13 cellular contexts compared by ENCODE assay signal in genomic region chr2:106189325-106189724, GRCh38. TPM values are rescaled to one million over a fixed set of nuclear protein-coding genes. Genes with fewer than 3 reads are reported as not detected.
DNase-seq lines count a peak whose midpoint lies in the region; ATAC-seq and TF ChIP-seq lines count a peak whose summit lies in the region.
"Had no signal": no experiment of that assay in that cellular context is flagged by ENCODE, and none has a peak within 500 bp of the region (broad histone marks: within the 10 kb centered on the region; RNA-seq: fewer than 3 reads in every experiment).

No MANE protein-coding gene starts in this region.

- H3K27ac ChIP-seq in HL-60 (replicated peaks), result peak overlapping the region; percentile 51
- H3K27ac ChIP-seq in neutrophil, result peak overlapping the region; percentile 84
- no peak overlapping the region for H3K27ac ChIP-seq in osteoblast (ENCODE audit: low read depth, low read length)

- no peak for TF ChIP-seq CTCF in HL-60 (IDR thresholded peaks at IDR 0.05; ENCODE audit: insufficient read depth, low read length)
- no peak for TF ChIP-seq CTCF in neutrophil (IDR thresholded peaks at IDR 0.05)
- TF ChIP-seq CTCF in osteoblast (IDR thresholded peaks at IDR 0.05; ENCODE audit: extremely low read depth, low read depth, low read length), result no peak

- CTCF ChIA-PET in activated CD8-positive, alpha-beta T cell treated with anti-CD3 and anti-CD28 coated beads, Interleukin-2, amount 10 ng/mL, durations not matched to agents 7 days and 5 days (lab: Charles Lee), result no interaction called here

- H3K27me3 ChIP-seq in HL-60 (ENCODE audit: insufficient read depth, poor library complexity, severe bottlenecking) (no peaks in the 10 kb centered on the region), neutrophil (no peaks in the 10 kb centered on the region), osteoblast (ENCODE audit: insufficient read depth, low read length) (no peaks in the 10 kb centered on the region)

- DNase-seq in T-helper 1 cell (no peak), HL-60 (ENCODE audit: low read depth in 1 of 2, low spot score in 1 of 2) (peak in 1 of 2 experiments; percentile 53), osteoblast (ENCODE audit: insufficient read length, low spot score, missing footprints) (no peak), SW480 (ENCODE audit: low spot score) (no peak)
- DNase-seq in activated CD8-positive, alpha-beta T cell treated with anti-CD3 and anti-CD28 coated beads, Interleukin-2, amount 10 ng/mL, durations not matched to agents 7 days and 5 days, result no peak
- DNase-seq: activated T-cell treated with anti-CD3 and anti-CD28 coated beads, Interleukin-2, amount 50 U/mL, for 4 hours; DMS79; hippocampal formation; NCI-H187 treated with DMSO at 0.1 percent for 48 hours had no signal

- H3K36me3 ChIP-seq in neutrophil, result no peaks in the 10 kb centered on the region
- no peaks in the 10 kb centered on the region for H3K36me3 ChIP-seq in osteoblast (ENCODE audit: insufficient read depth, low read length)

- no peak for ATAC-seq in activated CD8-positive, alpha-beta T cell treated with anti-CD3 and anti-CD28 coated beads, Interleukin-2, amount 10 ng/mL, durations not matched to agents 7 days and 5 days
- no peak for ATAC-seq in GM21447 (IDR thresholded peaks at IDR 0.05; ENCODE audit: unreplicated experiment)
- ATAC-seq: activated T-cell treated with anti-CD3 and anti-CD28 coated beads, Interleukin-2, amount 50 U/mL, for 4 hours had no signal

- H3K9me3 Mint-ChIP-seq in T-helper 1 cell treated with Interleukin-12 subunit alpha and Interleukin-12 subunit beta and Interleukin-4 antibody, amounts not matched to agents 30 μg/mL and 1 μg/mL, for 36 hours, result no peaks in the 10 kb centered on the region
- H3K9me3 Mint-ChIP-seq in activated CD8-positive, alpha-beta T cell treated with anti-CD3 and anti-CD28 coated beads, Interleukin-2, amount 10 ng/mL, durations not matched to agents 7 days and 5 days (ENCODE audit: insufficient read depth), result no peaks in the 10 kb centered on the region
- H3K9me3 Mint-ChIP-seq: activated T-cell treated with anti-CD3 and anti-CD28 coated beads, Interleukin-2, amount 50 U/mL, for 4 hours had no signal

- no peak overlapping the region for H3K4me3 Mint-ChIP-seq in T-helper 1 cell treated with Interleukin-12 subunit alpha and Interleukin-12 subunit beta and Interleukin-4 antibody, amounts not matched to agents 30 μg/mL and 1 μg/mL, for 36 hours
- no peak overlapping the region for H3K4me3 Mint-ChIP-seq in activated CD8-positive, alpha-beta T cell treated with anti-CD3 and anti-CD28 coated beads, Interleukin-2, amount 10 ng/mL, durations not matched to agents 7 days and 5 days

- H2AFZ ChIP-seq in osteoblast (ENCODE audit: low read length), result no peak overlapping the region

- POLR2A ChIA-PET in activated CD8-positive, alpha-beta T cell treated with anti-CD3 and anti-CD28 coated beads, Interleukin-2, amount 10 ng/mL, durations not matched to agents 7 days and 5 days (lab: Charles Lee), result no interaction called here

- peaks cover 64% of the 10 kb centered on the region for H3K79me2 ChIP-seq in osteoblast (ENCODE audit: insufficient read depth, low read length)

- no peaks in the 10 kb centered on the region for H3K27me3 Mint-ChIP-seq in T-helper 1 cell treated with Interleukin-12 subunit alpha and Interleukin-12 subunit beta and Interleukin-4 antibody, amounts not matched to agents 30 μg/mL and 1 μg/mL, for 36 hours (ENCODE audit: low read depth)
- no peaks in the 10 kb centered on the region for H3K27me3 Mint-ChIP-seq in activated CD8-positive, alpha-beta T cell treated with anti-CD3 and anti-CD28 coated beads, Interleukin-2, amount 10 ng/mL, durations not matched to agents 7 days and 5 days (ENCODE audit: low read depth)
- H3K27me3 Mint-ChIP-seq: brain had no signal

- peak overlapping the region; percentile 43 for H3K27ac Mint-ChIP-seq in T-helper 1 cell treated with Interleukin-12 subunit alpha and Interleukin-12 subunit beta and Interleukin-4 antibody, amounts not matched to agents 30 μg/mL and 1 μg/mL, for 36 hours
- H3K27ac Mint-ChIP-seq in activated CD8-positive, alpha-beta T cell treated with anti-CD3 and anti-CD28 coated beads, Interleukin-2, amount 10 ng/mL, durations not matched to agents 7 days and 5 days, result peak overlapping the region; percentile 35
- H3K27ac Mint-ChIP-seq: brain had no signal

- peaks cover 12% of the 10 kb centered on the region for H4K20me1 ChIP-seq in osteoblast (ENCODE audit: insufficient read depth, low read length)

- no peak overlapping the region for H3K4me2 ChIP-seq in osteoblast (ENCODE audit: insufficient read depth, low read length)

- H3K36me3 Mint-ChIP-seq in T-helper 1 cell treated with Interleukin-12 subunit alpha and Interleukin-12 subunit beta and Interleukin-4 antibody, amounts not matched to agents 30 μg/mL and 1 μg/mL, for 36 hours (ENCODE audit: low read depth), result peaks cover 25% of the 10 kb centered on the region
- peaks cover 54% of the 10 kb centered on the region for H3K36me3 Mint-ChIP-seq in activated CD8-positive, alpha-beta T cell treated with anti-CD3 and anti-CD28 coated beads, Interleukin-2, amount 10 ng/mL, durations not matched to agents 7 days and 5 days (ENCODE audit: low read depth)

- H3K4me3 ChIP-seq in HL-60 (replicated peaks; ENCODE audit: insufficient read depth, low read length), result no peak overlapping the region
- peak overlapping the region in 1 of 2 experiments; percentile 26 for H3K4me3 ChIP-seq in neutrophil (ENCODE audit: low read depth in 1 of 2, low read length in 1 of 2)
- H3K4me3 ChIP-seq in osteoblast (ENCODE audit: insufficient read depth, low read length), result no peak overlapping the region

- peaks cover 76% of the 10 kb centered on the region in 2 experiments for H3K4me1 ChIP-seq in neutrophil (ENCODE audit: control insufficient read depth in 1 of 2, insufficient read depth in 1 of 2, low read depth in 1 of 2, low read length in 1 of 2)
- peaks cover 15% of the 10 kb centered on the region for H3K4me1 ChIP-seq in osteoblast (ENCODE audit: insufficient read depth, low read length)

- H3K9me3 ChIP-seq in neutrophil, result no peaks in the 10 kb centered on the region
- H3K9me3 ChIP-seq in osteoblast (ENCODE audit: low read depth, low read length), result no peaks in the 10 kb centered on the region

- peaks cover 47% of the 10 kb centered on the region for H3K4me1 Mint-ChIP-seq in T-helper 1 cell treated with Interleukin-12 subunit alpha and Interleukin-12 subunit beta and Interleukin-4 antibody, amounts not matched to agents 30 μg/mL and 1 μg/mL, for 36 hours (ENCODE audit: low read depth)
- H3K4me1 Mint-ChIP-seq in activated CD8-positive, alpha-beta T cell treated with anti-CD3 and anti-CD28 coated beads, Interleukin-2, amount 10 ng/mL, durations not matched to agents 7 days and 5 days (ENCODE audit: low read depth), result peaks cover 72% of the 10 kb centered on the region

RNA-seq across cellular contexts. Expression of gene UXS1, which starts 4.8 kb away (rescaled TPM):
- 100 to 1,000 TPM in 1 of 2 experiments, 10 to 100 TPM in 1; 95.3 to 100 TPM for total RNA-seq in activated CD8-positive, alpha-beta T cell treated with anti-CD3 and anti-CD28 coated beads, Interleukin-2, amount 10 ng/mL, durations not matched to agents 7 days and 5 days
- total RNA-seq in osteoblast, result 22.8 and 31.5 TPM in 2 replicates
